24 cellular contexts compared by ENCODE assay signal in genomic region chr4:92236907-92237306, GRCh38.
DNase-seq lines count a peak whose midpoint lies in the region; TF ChIP-seq lines count a peak whose summit lies in the region.
"Had no signal": no experiment of that assay in that cellular context is flagged by ENCODE, and none has a peak within 500 bp of the region (broad histone marks: within the 10 kb centered on the region; RNA-seq: fewer than 3 reads in every experiment).

No MANE protein-coding gene starts in this region.

- H3K4me3 Mint-ChIP-seq in nephron progenitor cell (no peak overlapping the region), endothelial cell (ENCODE audit: unreplicated experiment) (no peak overlapping the region)
- H3K4me3 Mint-ChIP-seq: endodermal cell; IgD-negative memory B cell; T-helper 1 cell treated with Interleukin-12 subunit alpha and Interleukin-12 subunit beta and Interleukin-4 antibody, amounts not matched to agents 30 μg/mL and 1 μg/mL, for 36 hours had no signal

- H3K9me3 Mint-ChIP-seq in nephron progenitor cell, result peaks cover 8% of the 10 kb centered on the region
- no peaks in the 10 kb centered on the region for H3K9me3 Mint-ChIP-seq in endothelial cell (ENCODE audit: unreplicated experiment)

- H3K4me1 Mint-ChIP-seq in nephron progenitor cell, result no peaks in the 10 kb centered on the region
- H3K4me1 Mint-ChIP-seq in endothelial cell (ENCODE audit: unreplicated experiment), result peaks cover 15% of the 10 kb centered on the region
- H3K4me1 Mint-ChIP-seq: endodermal cell, IgD-negative memory B cell had no signal

- H3K27me3 Mint-ChIP-seq in nephron progenitor cell (ENCODE audit: low read depth, poor library complexity), result no peaks in the 10 kb centered on the region
- H3K27me3 Mint-ChIP-seq in endothelial cell (ENCODE audit: unreplicated experiment), result no peaks in the 10 kb centered on the region
- H3K27me3 Mint-ChIP-seq: IgD-negative memory B cell had no signal

- H3K27ac Mint-ChIP-seq in nephron progenitor cell (no peak overlapping the region), endothelial cell (ENCODE audit: unreplicated experiment) (no peak overlapping the region)
- H3K27ac Mint-ChIP-seq: endodermal cell; IgD-negative memory B cell; T-helper 1 cell treated with Interleukin-12 subunit alpha and Interleukin-12 subunit beta and Interleukin-4 antibody, amounts not matched to agents 30 μg/mL and 1 μg/mL, for 36 hours had no signal

- H3K4me3 ChIP-seq in cardiac fibroblast (replicated peaks in 1 of 2; ENCODE audit: low read depth in 2 of 2, low read length in 2 of 2), result no peak overlapping the region
- H3K4me3 ChIP-seq: hepatocyte, lung, MG63 had no signal

- TF ChIP-seq CTCF in cardiac fibroblast (IDR thresholded peaks at IDR 0.05; ENCODE audit: low read depth, low read length), result no peak
- TF ChIP-seq CTCF in GM10266 (IDR thresholded peaks at IDR 0.05; ENCODE audit: control insufficient read depth, insufficient read depth, low read depth, missing control alignments), result no peak
- no peak for TF ChIP-seq CTCF in nephron progenitor cell (IDR thresholded peaks at IDR 0.05)
- TF ChIP-seq CTCF in endothelial cell (IDR thresholded peaks at IDR 0.05; ENCODE audit: unreplicated experiment), result no peak

- peak; percentile 20 for DNase-seq in EH (ENCODE audit: low read depth)
- peak; percentile 58 for DNase-seq in OCI-M1 (lab: John Stamatoyannopoulos, UW)
- DNase-seq in cardiac fibroblast (ENCODE audit: low read depth in 2 of 2), result peak; percentile 54 to 75
- peak; percentile 34 for DNase-seq in non-pigmented ciliary epithelial cell (ENCODE audit: low read depth)
- no peak for DNase-seq in GM10266 (ENCODE audit: extremely low spot score)
- DNase-seq in cortex of kidney (lab: John Stamatoyannopoulos, UW), result no peak
- no peak for DNase-seq in nephron progenitor cell
- no peak for DNase-seq in endothelial cell (ENCODE audit: low spot score)
- DNase-seq: activated CD4-positive, alpha-beta T cell treated with anti-CD3 and anti-CD28 coated beads, Interleukin-2, amount 50 U/mL, for 4 hours; activated gamma-delta T cell; amygdala; endodermal cell; GOT3; islet precursor cell; MG63; NCI-H1417 treated with DMSO at 0.1 percent for 48 hours; NCI-H526; occipital lobe; right cardiac atrium; SIG-M5 had no signal

- no peaks in the 10 kb centered on the region for H3K36me3 Mint-ChIP-seq in nephron progenitor cell (ENCODE audit: low read depth)
- no peaks in the 10 kb centered on the region for H3K36me3 Mint-ChIP-seq in endothelial cell (ENCODE audit: low read depth, unreplicated experiment)
- H3K36me3 Mint-ChIP-seq: IgD-negative memory B cell had no signal

Comparison
In these comparisons a context has a peak if more than half of its experiments do, and no peak if none do; other contexts are left out.
1. DNase-seq: peak in EH (single experiment), OCI-M1 (single experiment), cardiac fibroblast (2 of 2) and non-pigmented ciliary epithelial cell (single experiment); none in GM10266 (single experiment), cortex of kidney (single experiment), nephron progenitor cell (single experiment) and endothelial cell (single experiment).